Comparison of ENCODE assay signal across 20 cellular contexts in the genomic region with DNA sequence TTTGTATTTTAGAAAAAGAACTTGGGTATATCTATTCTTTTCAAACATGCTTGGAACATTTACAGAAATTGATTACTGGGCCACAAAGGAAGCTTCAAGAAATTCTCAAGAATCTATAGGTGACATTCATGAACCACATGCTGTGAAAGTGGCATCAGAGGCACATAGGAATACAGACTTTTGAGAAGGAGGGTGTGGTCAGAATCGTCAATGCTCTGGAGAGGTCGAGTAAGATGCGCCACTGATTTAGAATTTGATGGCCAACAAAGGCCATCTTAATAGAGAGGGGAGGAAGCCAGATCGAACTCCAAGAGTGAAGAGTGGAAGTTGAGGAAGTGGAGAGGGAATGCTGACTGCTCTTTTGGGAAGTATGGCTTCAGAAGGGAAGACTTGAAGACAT. TPM values are rescaled to one million over a fixed set of nuclear protein-coding genes. Genes with fewer than 3 reads are reported as not detected.
DNase-seq lines count a peak whose midpoint lies in the region; ATAC-seq and TF ChIP-seq lines count a peak whose summit lies in the region.
"Had no signal": no experiment of that assay in that cellular context is flagged by ENCODE, and none has a peak within 500 bp of the region (broad histone marks: within the 10 kb centered on the region; RNA-seq: fewer than 3 reads in every experiment).

No MANE protein-coding gene starts in this region.

- peaks cover 24% of the 10 kb centered on the region for H3K79me2 ChIP-seq in DOHH2 (ENCODE audit: control insufficient read depth, low read length)

- H3K4me2 ChIP-seq in DOHH2 (ENCODE audit: low read length): peak overlapping the region; percentile 87

- H3K4me3 ChIP-seq in DOHH2 (ENCODE audit: low read length) (no peak overlapping the region), neutrophil (ENCODE audit: low read depth in 1 of 2, low read length in 1 of 2) (no peak overlapping the region), left ventricle myocardium inferior (no peak overlapping the region)
- H3K4me3 ChIP-seq in effector memory CD4-positive, alpha-beta T cell (ENCODE audit: insufficient read depth, low read depth, low read length, poor library complexity, severe bottlenecking): no peak overlapping the region
- H3K4me3 ChIP-seq: vagina had no signal

- H3K4me1 Mint-ChIP-seq in activated T-cell treated with anti-CD3 and anti-CD28 coated beads, Interleukin-2, amount 50 U/mL, for 24 hours (ENCODE audit: low read depth): peaks cover 76% of the 10 kb centered on the region
- peaks cover 30% of the 10 kb centered on the region for H3K4me1 Mint-ChIP-seq in activated T-helper 17 cell treated with anti-CD3 and anti-CD28 coated beads, Interleukin-2, amount 50 U/mL, for 72 hours

- H3K27me3 ChIP-seq in DOHH2 (ENCODE audit: control insufficient read depth, low read length) (no peaks in the 10 kb centered on the region), neutrophil (no peaks in the 10 kb centered on the region), left ventricle myocardium inferior (ENCODE audit: low read depth) (no peaks in the 10 kb centered on the region)
- H3K27me3 ChIP-seq in effector memory CD4-positive, alpha-beta T cell (replicated peaks; ENCODE audit: control insufficient read depth, insufficient read depth, low read length, poor library complexity, severe bottlenecking): no peaks in the 10 kb centered on the region
- H3K27me3 ChIP-seq: brain microvascular endothelial cell, vagina had no signal

- H3K27ac ChIP-seq in DOHH2 (ENCODE audit: low read depth, low read length): peak overlapping the region; percentile 80
- H3K27ac ChIP-seq in neutrophil: peak overlapping the region; percentile 69
- no peak overlapping the region for H3K27ac ChIP-seq in left ventricle myocardium inferior (replicated peaks)
- H3K27ac ChIP-seq in effector memory CD4-positive, alpha-beta T cell (ENCODE audit: insufficient read depth, low read length, poor library complexity, severe bottlenecking): no peak overlapping the region
- H3K27ac ChIP-seq: brain microvascular endothelial cell, RWPE1, vagina had no signal

- peaks cover 92% of the 10 kb centered on the region for H3K4me1 ChIP-seq in DOHH2 (ENCODE audit: control insufficient read depth, low read length)
- H3K4me1 ChIP-seq in neutrophil (ENCODE audit: control insufficient read depth in 1 of 2, insufficient read depth in 1 of 2, low read depth in 1 of 2, low read length in 1 of 2): peaks cover 41 to 44% of the 10 kb centered on the region in 2 experiments
- peaks cover 22% of the 10 kb centered on the region for H3K4me1 ChIP-seq in left ventricle myocardium inferior
- H3K4me1 ChIP-seq in effector memory CD4-positive, alpha-beta T cell (ENCODE audit: control insufficient read depth, insufficient read depth, low read length, poor library complexity, severe bottlenecking): peaks cover 12% of the 10 kb centered on the region

- H3K36me3 Mint-ChIP-seq in activated T-cell treated with anti-CD3 and anti-CD28 coated beads, Interleukin-2, amount 50 U/mL, for 24 hours (ENCODE audit: low read depth): peaks cover 20% of the 10 kb centered on the region
- peaks cover 18% of the 10 kb centered on the region for H3K36me3 Mint-ChIP-seq in activated T-helper 17 cell treated with anti-CD3 and anti-CD28 coated beads, Interleukin-2, amount 50 U/mL, for 72 hours (ENCODE audit: low read depth)

- H3K9me2 ChIP-seq in DOHH2 (replicated peaks; ENCODE audit: control insufficient read depth, low read length): no peaks in the 10 kb centered on the region

- intact Hi-C loops in left ventricle myocardium inferior (cut with micrococcal nuclease): no loop called here

- ATAC-seq in activated T-helper 17 cell treated with anti-CD3 and anti-CD28 coated beads, Interleukin-2, amount 50 U/mL, for 72 hours (replicated peaks): no peak

- H3K4me3 Mint-ChIP-seq in activated T-cell treated with anti-CD3 and anti-CD28 coated beads, Interleukin-2, amount 50 U/mL, for 24 hours: no peak overlapping the region
- H3K4me3 Mint-ChIP-seq in activated T-helper 17 cell treated with anti-CD3 and anti-CD28 coated beads, Interleukin-2, amount 50 U/mL, for 72 hours: peak overlapping the region; percentile 64

- H3K27me3 Mint-ChIP-seq in activated T-cell treated with anti-CD3 and anti-CD28 coated beads, Interleukin-2, amount 50 U/mL, for 24 hours: no peaks in the 10 kb centered on the region
- no peaks in the 10 kb centered on the region for H3K27me3 Mint-ChIP-seq in activated T-helper 17 cell treated with anti-CD3 and anti-CD28 coated beads, Interleukin-2, amount 50 U/mL, for 72 hours

- no peaks in the 10 kb centered on the region for H3K9me3 Mint-ChIP-seq in activated T-cell treated with anti-CD3 and anti-CD28 coated beads, Interleukin-2, amount 50 U/mL, for 24 hours
- H3K9me3 Mint-ChIP-seq in activated T-helper 17 cell treated with anti-CD3 and anti-CD28 coated beads, Interleukin-2, amount 50 U/mL, for 72 hours: peaks cover 3% of the 10 kb centered on the region

- H3F3A ChIP-seq in DOHH2 (ENCODE audit: control insufficient read depth, insufficient read depth): peaks cover 40% of the 10 kb centered on the region

- H3K9me3 ChIP-seq in DOHH2 (ENCODE audit: control insufficient read depth, insufficient read depth, low read length): no peaks in the 10 kb centered on the region
- H3K9me3 ChIP-seq in neutrophil: no peaks in the 10 kb centered on the region
- H3K9me3 ChIP-seq in left ventricle myocardium inferior (replicated peaks): no peaks in the 10 kb centered on the region
- H3K9me3 ChIP-seq in effector memory CD4-positive, alpha-beta T cell (ENCODE audit: control insufficient read depth, low read length): no peaks in the 10 kb centered on the region
- H3K9me3 ChIP-seq: vagina had no signal

- H4K20me1 ChIP-seq in DOHH2 (ENCODE audit: control insufficient read depth, insufficient read depth, low read depth, low read length): no peaks in the 10 kb centered on the region

- peak overlapping the region; percentile 87 for H3K27ac Mint-ChIP-seq in activated T-cell treated with anti-CD3 and anti-CD28 coated beads, Interleukin-2, amount 50 U/mL, for 24 hours
- peak overlapping the region; percentile 91 for H3K27ac Mint-ChIP-seq in activated T-helper 17 cell treated with anti-CD3 and anti-CD28 coated beads, Interleukin-2, amount 50 U/mL, for 72 hours

- no peak for TF ChIP-seq CTCF in DOHH2 (IDR thresholded peaks at IDR 0.05; ENCODE audit: low read depth, low read length, poor library complexity, severe bottlenecking)
- TF ChIP-seq CTCF in neutrophil (IDR thresholded peaks at IDR 0.05): no peak
- no peak for TF ChIP-seq CTCF in left ventricle myocardium inferior (IDR thresholded peaks at IDR 0.05; ENCODE audit: borderline replicate concordance)

- no peak for DNase-seq in activated T-cell treated with anti-CD3 and anti-CD28 coated beads, Interleukin-2, amount 50 U/mL, for 24 hours
- DNase-seq in activated T-cell treated with anti-CD3 and anti-CD28 coated beads for 4 hours (no peak), left ventricle myocardium inferior (no peak)
- DNase-seq in stimulated activated CD8-positive, alpha-beta memory T cell treated with anti-CD3 and anti-CD28 coated beads, Interleukin-4, amount 100 ng/mL, for 48 hours: no peak
- DNase-seq in effector memory CD4-positive, alpha-beta T cell: no peak
- DNase-seq: ACHN; brain microvascular endothelial cell; dermis blood vessel endothelial cell; foreskin melanocyte; hippocampal formation; NCI-H1092; NCI-H2081 treated with DMSO at 0.1 percent for 48 hours; NCI-H510A treated with DMSO at 0.1 percent for 48 hours; posterior cingulate gyrus; stimulated activated CD4-positive, alpha-beta T cell treated with anti-CD3 and anti-CD28 coated beads, Interleukin-2, amount 100 ng/mL, for 24 hours had no signal

- H3K36me3 ChIP-seq in DOHH2 (ENCODE audit: control insufficient read depth, low read length): peaks cover 2% of the 10 kb centered on the region; the same call in 1 of the 2 replicates
- H3K36me3 ChIP-seq in neutrophil: no peaks in the 10 kb centered on the region
- H3K36me3 ChIP-seq in left ventricle myocardium inferior: no peaks in the 10 kb centered on the region
- no peaks in the 10 kb centered on the region for H3K36me3 ChIP-seq in effector memory CD4-positive, alpha-beta T cell (ENCODE audit: control insufficient read depth, insufficient read depth, low read length)
- H3K36me3 ChIP-seq: brain microvascular endothelial cell, vagina had no signal

RNA-seq across cellular contexts. Expression of a gene that starts 3.5 kb away (rescaled TPM):
- total RNA-seq in activated T-helper 17 cell treated with anti-CD3 and anti-CD28 coated beads, Interleukin-2, amount 50 U/mL, for 72 hours: 10 to 100 TPM; 59.6 to 99.8 TPM
- 38.6 TPM for total RNA-seq in left ventricle myocardium inferior

RNA-seq across cellular contexts. Expression of a gene that starts 41.7 kb away (rescaled TPM):
- 100 to 1,000 TPM; 163 to 216 TPM for total RNA-seq in activated T-helper 17 cell treated with anti-CD3 and anti-CD28 coated beads, Interleukin-2, amount 50 U/mL, for 72 hours
- 12.0 TPM for total RNA-seq in left ventricle myocardium inferior

Comparison
In these comparisons a context has a peak if more than half of its experiments do, and no peak if none do; other contexts are left out.
1. H3K27ac ChIP-seq: peak in DOHH2 (single experiment) and neutrophil (single experiment); none in left ventricle myocardium inferior (single experiment) and effector memory CD4-positive, alpha-beta T cell (single experiment).
2. RNA of a gene that starts 41.7 kb away (total RNA-seq): 163 to 216 TPM in activated T-helper 17 cell treated with anti-CD3 and anti-CD28 coated beads, Interleukin-2, amount 50 U/mL, for 72 hours; 12.0 TPM in left ventricle myocardium inferior (single experiment); every median in the first group is over 10 times any median in the second.